ENCODE assay signal across 8 cellular contexts in the genomic region with DNA sequence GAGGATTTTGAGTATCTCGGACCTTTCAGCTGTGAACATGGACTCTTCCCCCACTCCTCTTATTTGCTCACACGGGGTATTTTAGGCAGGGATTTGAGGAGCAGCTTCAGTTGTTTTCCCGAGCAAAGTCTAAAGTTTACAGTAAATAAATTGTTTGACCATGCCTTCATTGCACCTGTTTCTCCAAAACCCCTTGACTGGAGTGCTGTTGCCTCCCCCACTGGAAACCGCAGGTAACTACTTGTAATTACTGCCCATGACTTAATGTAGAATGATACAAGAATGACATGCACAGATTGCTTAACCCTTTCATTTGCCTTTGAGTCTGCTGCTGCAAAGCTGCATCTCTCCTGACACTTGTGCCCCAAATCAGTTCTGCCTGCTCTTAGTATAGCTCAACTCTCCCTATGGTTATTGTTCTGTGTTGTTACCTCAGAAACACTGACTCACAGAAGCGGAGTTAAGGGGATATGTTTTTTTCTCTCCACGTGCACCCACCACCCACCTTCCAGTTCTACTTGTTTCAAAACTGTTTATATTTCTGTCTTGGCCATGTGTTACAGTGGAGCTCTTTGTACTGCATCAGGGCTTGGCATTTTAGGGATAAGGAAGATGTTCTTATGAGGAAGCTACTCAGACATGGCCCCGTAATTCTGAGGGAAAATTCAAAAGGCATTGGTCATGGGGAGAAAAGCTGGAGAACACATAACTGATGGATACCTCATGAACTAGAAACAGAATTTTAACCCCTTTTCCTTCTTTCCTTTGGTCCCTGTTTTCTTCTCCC. TPM values are rescaled to one million over a fixed set of nuclear protein-coding genes. Genes with fewer than 3 reads are reported as not detected.
A peak's percentile ranks its signal among the peaks of the same experiment; 100 is the strongest.
DNase-seq lines count a peak whose midpoint lies in the region; ATAC-seq and TF ChIP-seq lines count a peak whose summit lies in the region.

No MANE protein-coding gene starts in this region.

- H3K4me1 Mint-ChIP-seq in T-helper 2 cell treated with Interferon-gamma antibody and Interleukin-4, amounts not matched to agents 5 μg/mL and 100 μg/mL, for 36 hours (ENCODE audit: low read depth): peaks cover 17% of the 10 kb centered on the region

- H3K4me1 ChIP-seq in SJSA1 (replicated peaks) (peaks cover 62% of the 10 kb centered on the region), stomach (peaks cover 5 to 82% (median 24%) of the 10 kb centered on the region in 4 donors)

- ATAC-seq in HG03039 (IDR thresholded peaks at IDR 0.05; ENCODE audit: unreplicated experiment) (no peak), GM21367 (IDR thresholded peaks at IDR 0.05; ENCODE audit: unreplicated experiment) (no peak), GM21381 (IDR thresholded peaks at IDR 0.05; ENCODE audit: unreplicated experiment) (no peak)

- no peak for TF ChIP-seq CTCF in stomach (IDR thresholded peaks at IDR 0.05)

- no peak for TF ChIP-seq POLR2A in stomach (IDR thresholded peaks at IDR 0.05)

- peaks cover 46% of the 10 kb centered on the region for H3K36me3 ChIP-seq in SJSA1
- no peaks in the 10 kb centered on the region for H3K36me3 ChIP-seq in stomach

- TF ChIP-seq EP300 in stomach (IDR thresholded peaks at IDR 0.05): no peak

- no peaks in the 10 kb centered on the region for H3K9me3 Mint-ChIP-seq in T-helper 2 cell treated with Interferon-gamma antibody and Interleukin-4, amounts not matched to agents 5 μg/mL and 100 μg/mL, for 36 hours

- no peak overlapping the region for H3K27ac Mint-ChIP-seq in T-helper 2 cell treated with Interferon-gamma antibody and Interleukin-4, amounts not matched to agents 5 μg/mL and 100 μg/mL, for 36 hours

- H3K4me3 ChIP-seq in SJSA1 (peak overlapping the region; percentile 47), stomach (peak overlapping the region; percentile 48 to 60 (median 55))

- intact Hi-C loops in stomach (cut with DNase I; ENCODE audit: low total_unique reads): no loop called here

- H3K27me3 ChIP-seq in SJSA1 (replicated peaks) (no peaks in the 10 kb centered on the region), stomach (no peaks in the 10 kb centered on the region)

- peak overlapping the region; percentile 7 for H3K4me3 Mint-ChIP-seq in T-helper 2 cell treated with Interferon-gamma antibody and Interleukin-4, amounts not matched to agents 5 μg/mL and 100 μg/mL, for 36 hours

- H3K27me3 Mint-ChIP-seq in T-helper 2 cell treated with Interferon-gamma antibody and Interleukin-4, amounts not matched to agents 5 μg/mL and 100 μg/mL, for 36 hours (ENCODE audit: low read depth): peaks cover 68% of the 10 kb centered on the region

- WGBS in stomach, 5 donors: 38 to 49% (median 43%) methylated on average over 7 of the region's 7 CpGs

- H3K27ac ChIP-seq in SJSA1 (peak overlapping the region; percentile 37), stomach (peak overlapping the region in 3 of 5 donors; percentile 22 to 90 (median 30))

- no peaks in the 10 kb centered on the region for H3K9me3 ChIP-seq in SJSA1 (replicated peaks)
- H3K9me3 ChIP-seq in stomach: no peaks in the 10 kb centered on the region

- H3K36me3 Mint-ChIP-seq in T-helper 2 cell treated with Interferon-gamma antibody and Interleukin-4, amounts not matched to agents 5 μg/mL and 100 μg/mL, for 36 hours (ENCODE audit: low read depth): no peaks in the 10 kb centered on the region

- no peak for DNase-seq in T-helper 2 cell treated with Interferon-gamma antibody and Interleukin-4, amounts not matched to agents 5 μg/mL and 100 μg/mL, for 36 hours (ENCODE audit: low spot score)
- DNase-seq in T-helper 2 cell: no peak
- DNase-seq in SJSA1 (ENCODE audit: low read depth in 1 of 2, low spot score in 2 of 2): peak in 1 of 2 experiments; percentile 31
- peak; percentile 56 for DNase-seq in glomerular visceral epithelial cell (ENCODE audit: extremely low spot score)
- no peak for DNase-seq in stomach

RNA-seq across cellular contexts. Expression of a gene that starts 2.2 kb away (rescaled TPM):
- 13.8 and 14.9 TPM in 2 replicates for total RNA-seq in SJSA1 (2014; rRNA removed; shearing (Covaris generic))
- 10 to 100 TPM in 1 of 5 donors, 1 to 10 TPM in 3, not detected in 1; 4.2 to 20.4 (median 7.2) TPM for total RNA-seq in stomach
- 1 to 10 TPM in 2 of 3 donors, under 1 TPM in 1; 0.37 to 2.6 (median 1.7) TPM for polyA plus RNA-seq in stomach
